ENCODE assay signal across 22 cellular contexts in the genomic region with DNA sequence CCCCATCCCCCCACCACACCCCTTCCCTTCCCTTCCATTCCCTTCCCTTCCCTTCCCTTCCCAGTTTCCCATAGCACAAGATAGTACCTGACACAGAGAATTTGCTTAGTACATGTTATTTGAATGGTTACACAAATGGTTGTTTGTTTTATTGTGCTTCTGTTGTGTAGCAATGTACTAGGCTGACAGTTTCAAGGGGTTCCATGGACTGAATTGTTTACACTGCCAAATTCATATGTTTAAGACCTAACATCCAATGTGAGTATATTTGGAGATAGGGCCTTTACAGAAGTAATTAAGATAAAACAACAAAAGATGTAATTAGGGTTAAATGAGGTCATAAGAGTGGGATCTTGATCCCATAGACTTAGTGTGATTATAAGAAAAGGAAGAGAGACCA.
"Had no signal": no experiment of that assay in that cellular context is flagged by ENCODE, and none has a peak within 500 bp of the region (broad histone marks: within the 10 kb centered on the region; RNA-seq: fewer than 3 reads in every experiment).

No MANE protein-coding gene starts in this region.

- H3K4me2 ChIP-seq: SK-N-SH had no signal

- H3K9me3 ChIP-seq: SK-N-SH had no signal

- H3K27ac ChIP-seq: RWPE1 had no signal

- ATAC-seq: Panc1, PC-3 had no signal

- DNase-seq: KBM-7; MV-4-11; NCI-H1048; NCI-H1105; NCI-H1417; NCI-H1436 treated with DMSO at 0.1 percent for 48 hours; NCI-H1694; NCI-H187 treated with DMSO at 0.1 percent for 48 hours; NCI-H2029 treated with DMSO at 0.1 percent for 48 hours; NCI-H2171 treated with DMSO at 0.1 percent for 48 hours; NCI-H345; NCI-H446 treated with DMSO at 0.1 percent for 48 hours; NCI-H510A treated with DMSO at 0.1 percent for 48 hours; NCI-H69; NCI-H774; NK-92 treated with Interleukin-12 subunit alpha and Interleukin-12 subunit beta, amount 100 ng/mL, for 24 hours; PC-3; SHP77; SK-N-SH; SW 1271 had no signal

- H3K9ac ChIP-seq: SK-N-SH had no signal
